17 cellular contexts compared by ENCODE assay signal in genomic region chr11:128586689-128587088, GRCh38. TPM values are rescaled to one million over a fixed set of nuclear protein-coding genes. Genes with fewer than 3 reads are reported as not detected.
DNase-seq lines count a peak whose midpoint lies in the region; ATAC-seq, FAIRE-seq and TF ChIP-seq lines count a peak whose summit lies in the region.
"Had no signal": no experiment of that assay in that cellular context is flagged by ENCODE, and none has a peak within 500 bp of the region (broad histone marks: within the 10 kb centered on the region; RNA-seq: fewer than 3 reads in every experiment).

No MANE protein-coding gene starts in this region.

- TF ChIP-seq EP300 in HepG2 (IDR thresholded peaks at IDR 0.05; ENCODE audit: low read depth in 2 of 2, low read length in 2 of 2) (no peak), HepG2 (CRISPR knock-in tag; IDR thresholded peaks at IDR 0.05; ENCODE audit: borderline replicate concordance) (no peak)

- no peak for TF ChIP-seq POLR2A in HepG2 (IDR thresholded peaks at IDR 0.05; ENCODE audit: insufficient read depth in 1 of 2, low read depth in 2 of 2, low read length in 2 of 2)

- WGBS in liver, result 30% methylated on average over 7 of the region's 7 CpGs
- WGBS in HepG2 (ENCODE audit: low lambda C conversion rate), result 2% methylated on average over 7 of the region's 7 CpGs

- H3K36me3 ChIP-seq in liver (ENCODE audit: control insufficient read depth in 4 of 4, insufficient read depth in 3 of 4, low read depth in 1 of 4, low read length in 3 of 4) (no peaks in the 10 kb centered on the region), HepG2 (replicated peaks in 1 of 2; ENCODE audit: control insufficient read depth in 1 of 2, insufficient read depth in 2 of 2, low read length in 2 of 2) (no peaks in the 10 kb centered on the region)

- H3K4me2 ChIP-seq in HepG2 (ENCODE audit: low read depth, low read length), result no peak overlapping the region

- H3K27ac Mint-ChIP-seq in endothelial cell (ENCODE audit: unreplicated experiment), result peak overlapping the region; percentile 76
- no peak overlapping the region for H3K27ac Mint-ChIP-seq in mesothelial cell of epicardium
- H3K27ac Mint-ChIP-seq in activated T-helper 1 cell treated with anti-CD3 and anti-CD28 coated beads, Interleukin-12 subunit alpha, Interleukin-12 subunit beta, Interleukin-2, Interleukin-4 antibody, amounts not matched to agents 30 ng/mL and 10 ng/mL and 1 ng/mL, durations not matched to agents 14 hours and 24 hours and 36 hours, result no peak overlapping the region
- no peak overlapping the region for H3K27ac Mint-ChIP-seq in activated T-helper 2 cell treated with anti-CD3 and anti-CD28 coated beads, Interferon-gamma antibody, Interleukin-2, Interleukin-4, amounts not matched to agents 10 μg/mL and 5 μg/mL and 100 μg/mL, durations not matched to agents 14 hours and 24 hours and 36 hours
- H3K27ac Mint-ChIP-seq: activated CD4-positive, alpha-beta memory T cell treated with anti-CD3 and anti-CD28 coated beads for 36 hours; activated naive CD8-positive, alpha-beta T cell treated with anti-CD3 and anti-CD28 coated beads, Interleukin-2, amount 10 ng/mL, durations not matched to agents 7 days and 5 days; progenitor cell of endocrine pancreas had no signal

- H3K9me3 ChIP-seq in liver (ENCODE audit: control insufficient read depth in 4 of 4, low read length in 3 of 4), result no peaks in the 10 kb centered on the region
- H3K9me3 ChIP-seq in HepG2 (ENCODE audit: low read length), result no peaks in the 10 kb centered on the region

- H3K4me1 Mint-ChIP-seq in endothelial cell (ENCODE audit: unreplicated experiment) (peaks cover 34% of the 10 kb centered on the region), mesothelial cell of epicardium (peaks cover 27% of the 10 kb centered on the region)
- peaks cover 24% of the 10 kb centered on the region for H3K4me1 Mint-ChIP-seq in activated T-helper 1 cell treated with anti-CD3 and anti-CD28 coated beads, Interleukin-12 subunit alpha, Interleukin-12 subunit beta, Interleukin-2, Interleukin-4 antibody, amounts not matched to agents 30 ng/mL and 10 ng/mL and 1 ng/mL, durations not matched to agents 14 hours and 24 hours and 36 hours (ENCODE audit: low read depth)
- H3K4me1 Mint-ChIP-seq in activated T-helper 2 cell treated with anti-CD3 and anti-CD28 coated beads, Interferon-gamma antibody, Interleukin-2, Interleukin-4, amounts not matched to agents 10 μg/mL and 5 μg/mL and 100 μg/mL, durations not matched to agents 14 hours and 24 hours and 36 hours (ENCODE audit: low read depth), result peaks cover 8% of the 10 kb centered on the region

- H2AFZ ChIP-seq in HepG2 (ENCODE audit: low read length), result no peak overlapping the region

- H3K4me3 ChIP-seq in liver (ENCODE audit: low read depth in 1 of 3, low read length in 3 of 3) (peak overlapping the region in 1 of 3 donors; percentile 24), HepG2 (replicated peaks in 1 of 3; ENCODE audit: insufficient read depth in 1 of 3, low read depth in 2 of 3, low read length in 3 of 3) (no peak overlapping the region)

- no peaks in the 10 kb centered on the region for H3K9me3 Mint-ChIP-seq in endothelial cell (ENCODE audit: unreplicated experiment)
- peaks cover 3% of the 10 kb centered on the region for H3K9me3 Mint-ChIP-seq in mesothelial cell of epicardium
- H3K9me3 Mint-ChIP-seq in activated T-helper 1 cell treated with anti-CD3 and anti-CD28 coated beads, Interleukin-12 subunit alpha, Interleukin-12 subunit beta, Interleukin-2, Interleukin-4 antibody, amounts not matched to agents 30 ng/mL and 10 ng/mL and 1 ng/mL, durations not matched to agents 14 hours and 24 hours and 36 hours, result peaks cover 3% of the 10 kb centered on the region
- no peaks in the 10 kb centered on the region for H3K9me3 Mint-ChIP-seq in activated T-helper 2 cell treated with anti-CD3 and anti-CD28 coated beads, Interferon-gamma antibody, Interleukin-2, Interleukin-4, amounts not matched to agents 10 μg/mL and 5 μg/mL and 100 μg/mL, durations not matched to agents 14 hours and 24 hours and 36 hours
- H3K9me3 Mint-ChIP-seq: activated CD4-positive, alpha-beta memory T cell treated with anti-CD3 and anti-CD28 coated beads for 36 hours; CD4-positive, alpha-beta memory T cell; stimulated activated memory B cell treated with anti-CD40 and anti-IgM and Interleukin-4, amounts not matched to agents 10 μg/mL and 1 μg/mL and 100 μg/mL, for 72 hours had no signal

- in situ Hi-C loops in HepG2 (cut with HindIII; ENCODE audit: extremely low pct_ligation_motif_present, low pct_unique_long_range_greater_than_20kb), result no loop called here

- H3K9ac ChIP-seq in liver (ENCODE audit: low read depth in 1 of 2, low read length in 2 of 2), result peak overlapping the region in 1 of 2 donors; percentile 10
- no peak overlapping the region for H3K9ac ChIP-seq in HepG2 (ENCODE audit: insufficient read depth, low read depth, low read length)

- peaks cover 0 to 1% (median 0%) of the 10 kb centered on the region in 4 donors for H3K4me1 ChIP-seq in liver (ENCODE audit: control insufficient read depth in 4 of 4, insufficient read depth in 4 of 4, low read length in 3 of 4)
- H3K4me1 ChIP-seq in HepG2 (ENCODE audit: insufficient read depth, low read length), result no peaks in the 10 kb centered on the region

- intact Hi-C loops in HepG2 (cut with micrococcal nuclease; ENCODE audit: unreplicated experiment), result no loop called here
- intact Hi-C loops in activated T-helper 1 cell treated with anti-CD3 and anti-CD28 coated beads, Interleukin-12 subunit alpha, Interleukin-12 subunit beta, Interleukin-2, Interleukin-4 antibody, amounts not matched to agents 30 ng/mL and 10 ng/mL and 1 ng/mL, durations not matched to agents 14 hours and 24 hours and 36 hours (cut with micrococcal nuclease), result no loop called here
- intact Hi-C loops in activated T-helper 2 cell treated with anti-CD3 and anti-CD28 coated beads, Interferon-gamma antibody, Interleukin-2, Interleukin-4, amounts not matched to agents 10 μg/mL and 5 μg/mL and 100 μg/mL, durations not matched to agents 14 hours and 24 hours and 36 hours (cut with micrococcal nuclease), result no loop called here

- CTCF ChIA-PET in HepG2 (lab: Yijun Ruan, JAX; ENCODE audit: low intra/inter-chr PET ratio, low total read pairs), result no interaction called here

- DNase-seq in HepG2 (ENCODE audit: low spot score), result no peak
- DNase-seq in endothelial cell (ENCODE audit: low spot score), result no peak
- no peak for DNase-seq in mesothelial cell of epicardium (ENCODE audit: low spot score in 2 of 2, unreplicated experiment in 2 of 2)
- no peak for DNase-seq in middle frontal gyrus (ENCODE audit: extremely low spot score, low spot score)
- no peak for DNase-seq in activated T-helper 1 cell treated with anti-CD3 and anti-CD28 coated beads, Interleukin-12 subunit alpha, Interleukin-12 subunit beta, Interleukin-2, Interleukin-4 antibody, amounts not matched to agents 30 ng/mL and 10 ng/mL and 1 ng/mL, durations not matched to agents 14 hours and 24 hours and 36 hours (ENCODE audit: low spot score)
- no peak for DNase-seq in NCI-H1092 treated with DMSO at 0.1 percent for 48 hours (lab: John Stamatoyannopoulos, UW)
- DNase-seq in activated T-helper 2 cell treated with anti-CD3 and anti-CD28 coated beads, Interferon-gamma antibody, Interleukin-2, Interleukin-4, amounts not matched to agents 10 μg/mL and 5 μg/mL and 100 μg/mL, durations not matched to agents 14 hours and 24 hours and 36 hours (ENCODE audit: low spot score), result no peak
- DNase-seq: activated CD4-positive, alpha-beta memory T cell treated with anti-CD3 and anti-CD28 coated beads for 36 hours; activated naive CD8-positive, alpha-beta T cell treated with anti-CD3 and anti-CD28 coated beads, Interleukin-2, amount 10 ng/mL, durations not matched to agents 7 days and 5 days; activated T-cell treated with anti-CD3 and anti-CD28 coated beads, Interleukin-2, amount 50 U/mL, for 1 hour; CD4-positive, alpha-beta memory T cell; naive B cell; NCI-H1694 treated with DMSO at 0.1 percent for 48 hours; stimulated activated CD4-positive, alpha-beta T cell treated with anti-CD3 and anti-CD28 coated beads, Interleukin-12 subunit alpha, Interleukin-12 subunit beta, amount 100 ng/mL, for 4 hours had no signal

- no TSS peak for BruUV-seq in HepG2 (replicated peaks; lab: Mats Ljungman, UMichigan)

- TF ChIP-seq RAD21 in liver (IDR thresholded peaks at IDR 0.05), result no peak
- TF ChIP-seq RAD21 in HepG2 (CRISPR knock-in tag; IDR thresholded peaks at IDR 0.05), result no peak

- POLR2A ChIA-PET in HepG2 (lab: Yijun Ruan, JAX), result no interaction called here

- ATAC-seq in HepG2, result no peak
- ATAC-seq: stimulated activated memory B cell treated with anti-CD40 and anti-IgM and Interleukin-4, amounts not matched to agents 10 μg/mL and 1 μg/mL and 100 μg/mL, for 72 hours had no signal

- H3K79me2 ChIP-seq in HepG2 (ENCODE audit: insufficient read depth, low read length), result no peaks in the 10 kb centered on the region

- no peaks in the 10 kb centered on the region for H4K20me1 ChIP-seq in HepG2 (ENCODE audit: insufficient read depth, low read length)

- H3K27me3 ChIP-seq in liver (ENCODE audit: control insufficient read depth in 4 of 4, insufficient read depth in 4 of 4, low read length in 3 of 4), result peaks cover 0 to 12% (median 3%) of the 10 kb centered on the region in 4 donors
- no peaks in the 10 kb centered on the region; a peak in 1 of 5 replicates for H3K27me3 ChIP-seq in HepG2 (ENCODE audit: control insufficient read depth in 1 of 2, insufficient read depth in 2 of 2, low read length in 2 of 2)

- H3K36me3 Mint-ChIP-seq in endothelial cell (ENCODE audit: low read depth, unreplicated experiment), result no peaks in the 10 kb centered on the region
- H3K36me3 Mint-ChIP-seq in mesothelial cell of epicardium, result no peaks in the 10 kb centered on the region
- no peaks in the 10 kb centered on the region for H3K36me3 Mint-ChIP-seq in activated T-helper 1 cell treated with anti-CD3 and anti-CD28 coated beads, Interleukin-12 subunit alpha, Interleukin-12 subunit beta, Interleukin-2, Interleukin-4 antibody, amounts not matched to agents 30 ng/mL and 10 ng/mL and 1 ng/mL, durations not matched to agents 14 hours and 24 hours and 36 hours (ENCODE audit: low read depth)
- no peaks in the 10 kb centered on the region for H3K36me3 Mint-ChIP-seq in activated T-helper 2 cell treated with anti-CD3 and anti-CD28 coated beads, Interferon-gamma antibody, Interleukin-2, Interleukin-4, amounts not matched to agents 10 μg/mL and 5 μg/mL and 100 μg/mL, durations not matched to agents 14 hours and 24 hours and 36 hours (ENCODE audit: low read depth)
- H3K36me3 Mint-ChIP-seq: activated CD4-positive, alpha-beta memory T cell treated with anti-CD3 and anti-CD28 coated beads for 36 hours; CD4-positive, alpha-beta memory T cell; naive B cell; stimulated activated memory B cell treated with anti-CD40 and anti-IgM and Interleukin-4, amounts not matched to agents 10 μg/mL and 1 μg/mL and 100 μg/mL, for 72 hours had no signal

- H3K27me3 Mint-ChIP-seq in endothelial cell (ENCODE audit: unreplicated experiment) (peaks cover 5% of the 10 kb centered on the region), mesothelial cell of epicardium (ENCODE audit: low read depth) (peaks cover 50% of the 10 kb centered on the region)
- H3K27me3 Mint-ChIP-seq in activated T-helper 1 cell treated with anti-CD3 and anti-CD28 coated beads, Interleukin-12 subunit alpha, Interleukin-12 subunit beta, Interleukin-2, Interleukin-4 antibody, amounts not matched to agents 30 ng/mL and 10 ng/mL and 1 ng/mL, durations not matched to agents 14 hours and 24 hours and 36 hours (ENCODE audit: insufficient read depth), result peaks cover 11% of the 10 kb centered on the region
- peaks cover 32% of the 10 kb centered on the region for H3K27me3 Mint-ChIP-seq in activated T-helper 2 cell treated with anti-CD3 and anti-CD28 coated beads, Interferon-gamma antibody, Interleukin-2, Interleukin-4, amounts not matched to agents 10 μg/mL and 5 μg/mL and 100 μg/mL, durations not matched to agents 14 hours and 24 hours and 36 hours (ENCODE audit: low read depth)
- H3K27me3 Mint-ChIP-seq: activated CD4-positive, alpha-beta memory T cell treated with anti-CD3 and anti-CD28 coated beads for 36 hours; naive B cell; stimulated activated memory B cell treated with anti-CD40 and anti-IgM and Interleukin-4, amounts not matched to agents 10 μg/mL and 1 μg/mL and 100 μg/mL, for 72 hours had no signal

- TF ChIP-seq CTCF in liver (IDR thresholded peaks at IDR 0.05; ENCODE audit: low read depth, low read length, missing input control) (no peak), HepG2 (CRISPR knock-in tag; IDR thresholded peaks at IDR 0.05) (no peak), endothelial cell (IDR thresholded peaks at IDR 0.05; ENCODE audit: unreplicated experiment) (no peak), mesothelial cell of epicardium (IDR thresholded peaks at IDR 0.05; ENCODE audit: unreplicated experiment) (no peak)

- FAIRE-seq in HepG2 (lab: Jason Lieb, UNC), result no peak

- peak overlapping the region; percentile 91 for H3K4me3 Mint-ChIP-seq in endothelial cell (ENCODE audit: unreplicated experiment)
- peak overlapping the region; percentile 63 for H3K4me3 Mint-ChIP-seq in mesothelial cell of epicardium
- H3K4me3 Mint-ChIP-seq in activated T-helper 1 cell treated with anti-CD3 and anti-CD28 coated beads, Interleukin-12 subunit alpha, Interleukin-12 subunit beta, Interleukin-2, Interleukin-4 antibody, amounts not matched to agents 30 ng/mL and 10 ng/mL and 1 ng/mL, durations not matched to agents 14 hours and 24 hours and 36 hours, result no peak overlapping the region
- H3K4me3 Mint-ChIP-seq in activated T-helper 2 cell treated with anti-CD3 and anti-CD28 coated beads, Interferon-gamma antibody, Interleukin-2, Interleukin-4, amounts not matched to agents 10 μg/mL and 5 μg/mL and 100 μg/mL, durations not matched to agents 14 hours and 24 hours and 36 hours (ENCODE audit: low read depth), result no peak overlapping the region
- H3K4me3 Mint-ChIP-seq: activated CD4-positive, alpha-beta memory T cell treated with anti-CD3 and anti-CD28 coated beads for 36 hours; activated naive CD8-positive, alpha-beta T cell treated with anti-CD3 and anti-CD28 coated beads, Interleukin-2, amount 10 ng/mL, durations not matched to agents 7 days and 5 days; stimulated activated memory B cell treated with anti-CD40 and anti-IgM and Interleukin-4, amounts not matched to agents 10 μg/mL and 1 μg/mL and 100 μg/mL, for 72 hours had no signal

- peak overlapping the region; percentile 9 to 52 for H3K27ac ChIP-seq in liver (ENCODE audit: low read depth in 1 of 2, low read length in 2 of 2)
- no peak overlapping the region for H3K27ac ChIP-seq in HepG2 (ENCODE audit: extremely low read length, insufficient read depth, low read length)

RNA-seq across cellular contexts. Expression of gene ETS1, which starts 0.7 kb away (rescaled TPM):
- total RNA-seq in liver (10 to 100 TPM; 24.2 to 30.0 TPM), HepG2 (2016; rRNA removed; fragmentation: Illumina TruSeq; extraction: Trizol) (0.18 and 0.20 TPM in 2 replicates), endothelial cell (ENCODE audit: unreplicated experiment) (309 TPM), mesothelial cell of epicardium (29.7 to 30.0 TPM (median 30.0 TPM) in 3 replicates)
- polyA plus RNA-seq in liver (10 to 100 TPM in 1 of 2 donors, 1 to 10 TPM in 1; 4.8 to 16.5 TPM), HepG2 (2011; rRNA removed) (0.12 and 0.34 TPM in 2 replicates)
- total RNA-seq in HepG2 (2016; cell fraction: cytosol; rRNA removed; fragmentation: Illumina TruSeq; extraction: Trizol; ENCODE audit: low read depth), result 0.09 and 0.10 TPM in 2 replicates
- 0.25 and 0.26 TPM in 2 replicates for total RNA-seq in HepG2 (2016; cell fraction: insoluble cytoplasmic fraction; rRNA removed; fragmentation: Illumina TruSeq; extraction: Trizol)
- 0.09 and 0.14 TPM in 2 replicates for total RNA-seq in HepG2 (2016; cell fraction: membrane; rRNA removed; fragmentation: Illumina TruSeq; extraction: Trizol)
- total RNA-seq in HepG2 (2016; cell fraction: nucleus; rRNA removed; fragmentation: Illumina TruSeq; extraction: Trizol), result 0.12 and 0.13 TPM in 2 replicates
- polyA plus RNA-seq in HepG2 (2011; cell fraction: cytosol; rRNA removed), result 0.21 TPM in 2 replicates
- polyA plus RNA-seq in HepG2 (2011; cell fraction: nucleus; rRNA removed), result 0.14 and 0.26 TPM in 2 replicates
- 0.25 and 0.81 TPM in 2 replicates for polyA plus RNA-seq in HepG2 (2012)
- polyA plus RNA-seq in HepG2 (2016; cell fraction: cytosol; fragmentation: Illumina TruSeq; extraction: Trizol; ENCODE audit: low read depth), result not detected in 2 replicates
- polyA plus RNA-seq in HepG2 (2016; cell fraction: insoluble cytoplasmic fraction; fragmentation: Illumina TruSeq; extraction: Trizol; ENCODE audit: low read depth), result 0.21 and 0.23 TPM in 2 replicates
- polyA plus RNA-seq in HepG2 (2016; cell fraction: membrane; fragmentation: Illumina TruSeq; extraction: Trizol; ENCODE audit: low read depth), result 0.03 and 0.06 TPM in 2 replicates
- polyA plus RNA-seq in HepG2 (2016; cell fraction: nucleus; fragmentation: Illumina TruSeq; extraction: Trizol; ENCODE audit: insufficient read depth, low read depth), result 0.17 and 0.18 TPM in 2 replicates
- polyA minus RNA-seq in HepG2 (2011; rRNA and poly(A)+ RNA removed; ENCODE audit: low replicate concordance), result 0.08 and 8.3 TPM in 2 replicates
- 0.44 and 0.49 TPM in 2 replicates for polyA minus RNA-seq in HepG2 (2011; cell fraction: cytosol; rRNA and poly(A)+ RNA removed)
- 0.62 and 0.64 TPM in 2 replicates for polyA minus RNA-seq in HepG2 (2011; cell fraction: nucleus; rRNA and poly(A)+ RNA removed)
- 609 and 619 TPM in 2 replicates for total RNA-seq in activated T-helper 1 cell treated with anti-CD3 and anti-CD28 coated beads, Interleukin-12 subunit alpha, Interleukin-12 subunit beta, Interleukin-2, Interleukin-4 antibody, amounts not matched to agents 30 ng/mL and 10 ng/mL and 1 ng/mL, durations not matched to agents 14 hours and 24 hours and 36 hours
- total RNA-seq in activated T-helper 2 cell treated with anti-CD3 and anti-CD28 coated beads, Interferon-gamma antibody, Interleukin-2, Interleukin-4, amounts not matched to agents 10 μg/mL and 5 μg/mL and 100 μg/mL, durations not matched to agents 14 hours and 24 hours and 36 hours, result 517 and 526 TPM in 2 replicates

Comparison
In these comparisons a context has a peak if more than half of its experiments do, and no peak if none do; other contexts are left out.
1. RNA of gene ETS1, which starts 0.7 kb away (total RNA-seq): 609 to 619 TPM in activated T-helper 1 cell treated with anti-CD3 and anti-CD28 coated beads, Interleukin-12 subunit alpha, Interleukin-12 subunit beta, Interleukin-2, Interleukin-4 antibody, amounts not matched to agents 30 ng/mL and 10 ng/mL and 1 ng/mL, durations not matched to agents 14 hours and 24 hours and 36 hours, 517 to 526 TPM in activated T-helper 2 cell treated with anti-CD3 and anti-CD28 coated beads, Interferon-gamma antibody, Interleukin-2, Interleukin-4, amounts not matched to agents 10 μg/mL and 5 μg/mL and 100 μg/mL, durations not matched to agents 14 hours and 24 hours and 36 hours, 309 TPM in endothelial cell (single experiment), 24.2 to 30.0 TPM in liver and 29.7 to 30.0 TPM in mesothelial cell of epicardium; 0.09 to 0.26 TPM in HepG2; every median in the first group is over 10 times any median in the second.
2. H3K4me3 Mint-ChIP-seq: peak in endothelial cell (single experiment) and mesothelial cell of epicardium (single experiment); none in activated T-helper 1 cell treated with anti-CD3 and anti-CD28 coated beads, Interleukin-12 subunit alpha, Interleukin-12 subunit beta, Interleukin-2, Interleukin-4 antibody, amounts not matched to agents 30 ng/mL and 10 ng/mL and 1 ng/mL, durations not matched to agents 14 hours and 24 hours and 36 hours (single experiment) and activated T-helper 2 cell treated with anti-CD3 and anti-CD28 coated beads, Interferon-gamma antibody, Interleukin-2, Interleukin-4, amounts not matched to agents 10 μg/mL and 5 μg/mL and 100 μg/mL, durations not matched to agents 14 hours and 24 hours and 36 hours (single experiment).